ENCODE assay signal across 8 cellular contexts in the genomic region with DNA sequence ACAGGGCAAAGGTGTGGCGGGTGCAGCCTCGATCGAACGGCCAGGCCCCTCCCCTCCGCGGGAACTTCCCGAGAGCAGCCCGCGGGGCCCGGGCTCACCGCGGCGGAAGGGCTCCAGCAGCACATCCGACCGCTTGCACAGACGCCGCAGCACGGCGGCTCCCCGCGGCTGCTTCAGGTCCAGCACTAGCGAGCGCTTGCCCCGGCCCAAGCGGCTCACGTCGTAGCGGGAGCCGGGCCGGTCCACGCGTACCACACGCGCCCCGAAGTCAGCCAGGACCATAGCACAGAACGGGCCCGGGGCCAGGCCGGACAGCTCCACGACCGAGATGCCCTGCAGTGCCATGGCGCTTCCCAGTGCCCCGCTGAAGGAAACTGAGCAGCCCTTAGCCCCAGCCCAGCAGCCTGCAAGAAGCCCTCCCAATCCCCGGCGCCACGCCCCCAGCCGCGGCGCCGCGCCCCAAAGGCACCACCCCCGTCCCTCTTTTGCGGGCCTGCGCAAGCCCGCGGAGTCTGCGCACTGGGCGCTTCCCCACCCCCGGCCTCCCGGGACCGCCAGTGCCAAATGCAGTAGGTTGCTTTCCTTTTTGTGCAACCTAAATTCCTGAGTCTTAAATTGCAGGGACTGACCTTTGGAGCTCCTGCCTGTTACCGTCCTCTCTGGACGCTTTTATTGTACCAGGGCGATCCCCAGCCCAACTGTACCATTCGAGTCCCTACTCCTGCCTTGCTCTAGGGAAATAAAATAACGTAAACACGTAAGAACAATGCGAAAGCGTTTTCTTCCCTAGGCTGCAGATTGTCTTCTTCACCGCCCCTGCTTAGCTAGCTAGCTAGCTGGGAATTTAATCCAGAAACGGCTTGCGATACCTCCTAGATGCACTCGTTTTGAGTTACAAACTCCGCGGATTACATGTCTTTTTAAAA.
A peak's percentile ranks its signal among the peaks of the same experiment; 100 is the strongest.
DNase-seq lines count a peak whose midpoint lies in the region; ATAC-seq and TF ChIP-seq lines count a peak whose summit lies in the region.

A gene (minus strand): TSS at position 376 of the 926 bp plus-strand sequence. CDS start 31 bp downstream, at position 345.

- ATAC-seq in GM19023 (IDR thresholded peaks at IDR 0.05; ENCODE audit: unreplicated experiment) (peak; percentile 95), HG03196 (IDR thresholded peaks at IDR 0.05; ENCODE audit: unreplicated experiment) (peak; percentile 92)

- peak; percentile 81 for DNase-seq in AG09319 (ENCODE audit: extremely low read depth, low read depth)
- DNase-seq in NCI-H226: peak; percentile 84
- DNase-seq in activated CD4-positive, CD25-positive, alpha-beta regulatory T cell (lab: John Stamatoyannopoulos, UW): peak; percentile 66 to 79 (median 73)
- peak; percentile 77 for DNase-seq in central memory CD4-positive, alpha-beta T cell
- peak; percentile 98 for DNase-seq in islet precursor cell
- DNase-seq in stimulated activated CD4-positive, alpha-beta T cell treated with anti-CD3 and anti-CD28 coated beads, Interleukin-12 subunit alpha, Interleukin-12 subunit beta, amount 100 ng/mL, for 4 hours: peak; percentile 89

- TF ChIP-seq CTCF in AG09319 (IDR thresholded peaks at IDR 0.05; ENCODE audit: low read depth, low read length): no peak; the same call in 1 of the 2 replicates

Comparison
In these comparisons a context has a peak if more than half of its experiments do, and no peak if none do; other contexts are left out.
1. Peak in every context shown above with its lines: DNase-seq and ATAC-seq.